In genomic region chr17:40485851-40486512, GRCh38 we compare ENCODE assay signal across 1 cellular context.
TF ChIP-seq lines count a peak whose summit lies in the region.

No MANE protein-coding gene starts in this region.

TF ChIP-seq in GM12878, 131 proteins besides CTCF, POLR2A, EP300 and RAD21 (continued from another document):
- TF ChIP-seq REST (IDR thresholded peaks at IDR 0.05; ENCODE audit: low read depth, low read length) = no peak
